Comparison of ENCODE assay signal across 10 cellular contexts in the genomic region with DNA sequence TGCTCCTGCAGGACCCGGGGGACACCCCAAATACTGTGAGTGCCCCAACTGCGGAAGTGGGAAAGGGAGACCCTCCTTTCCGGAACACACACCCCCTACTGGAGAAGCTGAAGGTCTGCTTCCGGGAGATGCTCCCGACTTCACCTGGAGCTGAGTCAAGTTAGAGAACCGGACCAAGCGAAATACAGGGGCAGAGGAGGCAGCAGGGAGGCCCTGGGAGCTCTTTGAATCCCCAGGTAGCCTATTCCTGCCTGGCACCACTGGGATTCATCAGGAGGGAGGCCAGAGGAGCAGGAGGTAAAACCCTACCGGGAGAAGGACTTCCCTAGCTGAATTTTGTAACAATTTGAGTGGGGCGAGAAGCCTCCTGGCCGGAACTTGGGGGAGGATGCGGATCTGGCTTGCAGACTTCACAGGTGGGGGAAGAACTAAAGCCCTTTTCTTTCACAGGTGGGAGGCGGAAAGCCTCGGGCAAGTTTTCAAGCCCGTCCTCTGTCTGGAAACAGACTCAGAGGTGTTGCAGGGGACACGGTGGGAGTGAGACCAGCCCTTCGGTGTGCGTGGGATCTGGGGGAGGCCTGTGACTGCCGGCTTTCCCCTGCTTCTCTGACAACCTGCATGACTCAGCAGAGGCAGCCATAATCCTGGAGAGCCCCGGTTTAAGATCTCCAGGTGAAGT. TPM values are rescaled to one million over a fixed set of nuclear protein-coding genes. Genes with fewer than 3 reads are reported as not detected.
DNase-seq lines count a peak whose midpoint lies in the region; ATAC-seq and TF ChIP-seq lines count a peak whose summit lies in the region.
"Had no signal": no experiment of that assay in that cellular context is flagged by ENCODE, and none has a peak within 500 bp of the region (broad histone marks: within the 10 kb centered on the region; RNA-seq: fewer than 3 reads in every experiment).

No MANE protein-coding gene starts in this region.

- peak; percentile 63 for TF ChIP-seq CTCF in progenitor cell of endocrine pancreas (IDR thresholded peaks at IDR 0.05; ENCODE audit: unreplicated experiment)

- no peaks in the 10 kb centered on the region; the same call in 1 of the 2 replicates for H3K9me3 ChIP-seq in ES-I3 (ENCODE audit: control insufficient read depth, insufficient read depth, low read length)
- no peaks in the 10 kb centered on the region for H3K9me3 ChIP-seq in endocrine pancreas (ENCODE audit: control insufficient read depth, low read length)
- H3K9me3 ChIP-seq: uterus had no signal

- H3K36me3 ChIP-seq in ES-I3 (ENCODE audit: insufficient read depth, low read length), result no peaks in the 10 kb centered on the region
- H3K36me3 ChIP-seq in endocrine pancreas (ENCODE audit: control insufficient read depth, insufficient read depth, low read length), result no peaks in the 10 kb centered on the region
- H3K36me3 ChIP-seq: uterus had no signal

- no peaks in the 10 kb centered on the region for H3K36me3 Mint-ChIP-seq in progenitor cell of endocrine pancreas (ENCODE audit: insufficient read depth)

- intact Hi-C loops in sciatic nerve (cut with DNase I), result no loop called here

- peaks cover 4% of the 10 kb centered on the region for H3K4me1 Mint-ChIP-seq in progenitor cell of endocrine pancreas (ENCODE audit: low read depth)

- peak overlapping the region; percentile 82 for H3K4me3 Mint-ChIP-seq in progenitor cell of endocrine pancreas (ENCODE audit: low read depth)

- DNase-seq in NCI-H460 (ENCODE audit: extremely low read depth, low read depth), result peak; percentile 37
- DNase-seq in progenitor cell of endocrine pancreas (ENCODE audit: low spot score, unreplicated experiment), result no peak
- DNase-seq in NCI-H2081 (lab: John Stamatoyannopoulos, UW), result no peak
- no peak for DNase-seq in sciatic nerve (ENCODE audit: low spot score)
- no peak for DNase-seq in D341Med (ENCODE audit: low spot score)
- DNase-seq: KBM-7, uterus had no signal

- H3K9me3 Mint-ChIP-seq in progenitor cell of endocrine pancreas (ENCODE audit: low read depth), result peaks cover 4% of the 10 kb centered on the region

- H3K27ac Mint-ChIP-seq in progenitor cell of endocrine pancreas, result peak overlapping the region; percentile 97

- peak overlapping the region; percentile 68 for H3K9ac ChIP-seq in ES-I3 (ENCODE audit: low read depth, low read length)
- peak overlapping the region; percentile 27 for H3K9ac ChIP-seq in endocrine pancreas (ENCODE audit: control insufficient read depth, insufficient read depth, low read length)

- H3K27me3 ChIP-seq in endocrine pancreas (ENCODE audit: control insufficient read depth, insufficient read depth, low read length), result no peaks in the 10 kb centered on the region
- H3K27me3 ChIP-seq: uterus had no signal

- peaks cover 9% of the 10 kb centered on the region for H3K27me3 Mint-ChIP-seq in progenitor cell of endocrine pancreas

- no peak for ATAC-seq in sciatic nerve
- no peak for ATAC-seq in GM18519 (IDR thresholded peaks at IDR 0.05; ENCODE audit: low FRiP score, unreplicated experiment)

- peaks cover 6% of the 10 kb centered on the region; the same call in 1 of the 2 replicates for H3K4me1 ChIP-seq in ES-I3 (ENCODE audit: insufficient read depth, low read length)
- H3K4me1 ChIP-seq in endocrine pancreas (ENCODE audit: control insufficient read depth, insufficient read depth, low read length), result peaks cover 10% of the 10 kb centered on the region
- H3K4me1 ChIP-seq: uterus had no signal

- peak overlapping the region; percentile 72 for H3K4me3 ChIP-seq in endocrine pancreas (ENCODE audit: control insufficient read depth, insufficient read depth, low read length)
- H3K4me3 ChIP-seq: uterus had no signal

RNA-seq across cellular contexts. Expression of a gene that starts 22.4 kb away (rescaled TPM):
- total RNA-seq in NCI-H460 (2014; rRNA removed; shearing (Covaris generic)), result not detected in 2 replicates
- polyA plus RNA-seq in NCI-H460 (2014; cell fraction: nucleus; rRNA removed), result not detected in 2 replicates
- total RNA-seq in progenitor cell of endocrine pancreas, result not detected in 2 replicates
- total RNA-seq in sciatic nerve, result 0.89 TPM
